32 cellular contexts compared by ENCODE assay signal in the genomic region with DNA sequence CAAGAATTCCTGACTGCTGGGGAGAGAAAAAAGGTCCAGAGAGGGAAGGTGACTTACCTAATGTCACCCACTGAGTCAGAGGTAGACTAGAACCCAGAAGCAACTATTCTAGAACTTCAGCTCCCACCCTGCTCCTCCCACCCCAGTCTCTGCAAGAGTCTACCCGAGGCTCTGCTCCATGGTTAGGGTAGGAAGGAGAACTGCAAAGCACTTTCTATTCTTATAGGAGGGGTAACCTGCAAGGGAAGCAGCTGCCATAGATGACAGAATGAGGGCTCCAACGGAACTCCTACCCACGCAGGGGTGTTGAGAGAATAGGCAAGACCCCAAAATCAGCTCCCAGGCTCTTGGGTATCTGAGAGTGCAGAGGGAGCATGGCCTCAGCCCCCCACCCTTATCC. TPM values are rescaled to one million over a fixed set of nuclear protein-coding genes. Genes with fewer than 3 reads are reported as not detected.
A peak's percentile ranks its signal among the peaks of the same experiment; 100 is the strongest.
DNase-seq lines count a peak whose midpoint lies in the region; ATAC-seq and TF ChIP-seq lines count a peak whose summit lies in the region.
"Had no signal": no experiment of that assay in that cellular context is flagged by ENCODE, and none has a peak within 500 bp of the region (broad histone marks: within the 10 kb centered on the region; RNA-seq: fewer than 3 reads in every experiment).

No MANE protein-coding gene starts in this region.

- H2AFZ ChIP-seq in OCI-LY1 (ENCODE audit: low read length) = no peak overlapping the region
- H2AFZ ChIP-seq: parathyroid adenoma had no signal

- H3K36me3 ChIP-seq in BLaER1 (no peaks in the 10 kb centered on the region), OCI-LY1 (ENCODE audit: insufficient read depth, low read length) (no peaks in the 10 kb centered on the region), mucosa of stomach (ENCODE audit: control insufficient read depth, insufficient read depth, low read length) (no peaks in the 10 kb centered on the region), gastrocnemius medialis (no peaks in the 10 kb centered on the region)

- H3K9me3 ChIP-seq in BLaER1 = no peaks in the 10 kb centered on the region
- no peaks in the 10 kb centered on the region for H3K9me3 ChIP-seq in OCI-LY1 (ENCODE audit: low read length)
- no peaks in the 10 kb centered on the region for H3K9me3 ChIP-seq in mucosa of stomach (ENCODE audit: control insufficient read depth, low read length)
- H3K9me3 ChIP-seq in gastrocnemius medialis = no peaks in the 10 kb centered on the region
- H3K9me3 ChIP-seq: heart left ventricle, mucosa of descending colon had no signal

- no peaks in the 10 kb centered on the region for H3F3A ChIP-seq in OCI-LY1 (ENCODE audit: insufficient read depth, low read length)

- peaks cover 33% of the 10 kb centered on the region for H3K79me2 ChIP-seq in OCI-LY1 (ENCODE audit: insufficient read depth, low read length)

- ATAC-seq in gastrocnemius medialis (no peak), left lobe of liver (no peak), foreskin keratinocyte (no peak), HG03565 (IDR thresholded peaks at IDR 0.05; ENCODE audit: unreplicated experiment) (no peak)
- ATAC-seq: activated CD4-positive, CD25-positive, alpha-beta regulatory T cell treated with anti-CD3 and anti-CD28 coated beads, Interleukin-2, amount 50 U/mL, for 24 hours; activated naive CD8-positive, alpha-beta T cell treated with anti-CD3 and anti-CD28 coated beads, Interleukin-2, amount 50 U/mL, for 24 hours; esophagus mucosa; heart left ventricle; mucosa of descending colon; Panc1; sciatic nerve had no signal

- DNase-seq in gastrocnemius medialis (no peak), OCI-M2 (lab: John Stamatoyannopoulos, UW; ENCODE audit: unreplicated experiment) (no peak), left lobe of liver (ENCODE audit: low spot score) (no peak), foreskin keratinocyte (no peak)
- DNase-seq: activated CD4-positive, alpha-beta T cell treated with anti-CD3 and anti-CD28 coated beads, Interleukin-2, amount 50 U/mL, for 48 hours; activated gamma-delta T cell treated with Interleukin-2 at 50 U/mL for 16 hours; activated naive CD8-positive, alpha-beta T cell treated with anti-CD3 and anti-CD28 coated beads, Interleukin-2, amount 50 U/mL, for 24 hours; activated T-cell treated with anti-CD3 and anti-CD28 coated beads, Interleukin-2, amount 50 U/mL, for 48 hours; AML-193; CD8-positive, alpha-beta memory T cell; dermis blood vessel endothelial cell; foreskin fibroblast; H7; heart left ventricle; islet precursor cell; KG1; mucosa of descending colon; NCI-H1417; NCI-H2029 treated with DMSO at 0.1 percent for 48 hours; NCI-H526; SHP77 treated with DMSO at 0.1 percent for 48 hours; stimulated activated CD4-positive, alpha-beta T cell treated with anti-CD3 and anti-CD28 coated beads, Interleukin-4, amount 100 ng/mL, for 24 hours; T-helper 2 cell had no signal

- TF ChIP-seq POLR2A in gastrocnemius medialis (IDR thresholded peaks at IDR 0.05) = no peak

- H3K4me2 ChIP-seq in BLaER1 (peak overlapping the region; percentile 30; the same call in 1 of the 2 replicates), OCI-LY1 (ENCODE audit: low read length) (peak overlapping the region; percentile 61; the same call in 1 of the 2 replicates)

- intact Hi-C loops in gastrocnemius medialis (cut with DNase I; ENCODE audit: low total_unique reads) = no loop called here

- H3K4me1 ChIP-seq in BLaER1 (peaks cover 70% of the 10 kb centered on the region), OCI-LY1 (ENCODE audit: insufficient read depth, low read length, severe bottlenecking) (peaks cover 87% of the 10 kb centered on the region), mucosa of stomach (ENCODE audit: control insufficient read depth, insufficient read depth, low read length) (peaks cover 53% of the 10 kb centered on the region), gastrocnemius medialis (peaks cover 73 to 80% of the 10 kb centered on the region in 2 donors), foreskin keratinocyte (peaks cover 10% of the 10 kb centered on the region)

- H4K20me1 ChIP-seq in BLaER1 (peaks cover 52% of the 10 kb centered on the region), OCI-LY1 (ENCODE audit: insufficient read depth, low read length) (no peaks in the 10 kb centered on the region)

- H3K27ac ChIP-seq in BLaER1 (no peak overlapping the region), OCI-LY1 (ENCODE audit: low read depth, low read length, poor library complexity, severe bottlenecking) (peak overlapping the region; percentile 96), gastrocnemius medialis (peak overlapping the region; percentile 48 to 72 (median 56)), foreskin keratinocyte (no peak overlapping the region)
- H3K27ac ChIP-seq: parathyroid adenoma had no signal

- H3K4me3 ChIP-seq in BLaER1 (no peak overlapping the region), OCI-LY1 (ENCODE audit: low read depth, low read length, poor library complexity, severe bottlenecking) (no peak overlapping the region), mucosa of stomach (ENCODE audit: low read length) (no peak overlapping the region), gastrocnemius medialis (no peak overlapping the region)
- H3K4me3 ChIP-seq: heart left ventricle, mucosa of descending colon had no signal

- TF ChIP-seq CTCF in OCI-LY1 (IDR thresholded peaks at IDR 0.05; ENCODE audit: low read length) = no peak
- no peak for TF ChIP-seq CTCF in gastrocnemius medialis (IDR thresholded peaks at IDR 0.05 in 4 of 5, conservative IDR thresholded peaks at IDR 0.05 in 1 of 5)
- TF ChIP-seq CTCF in foreskin keratinocyte (conservative IDR thresholded peaks at IDR 0.05) = no peak

- in situ Hi-C loops in gastrocnemius medialis (cut with MboI; ENCODE audit: low sequenced_read_pairs in 4 of 4) = loop anchor here in 1 of 4 donors (5.0 kb wide), 1 partner anchor 38 kb away; no protein-coding TSS in a partner anchor

- H3K9ac ChIP-seq in BLaER1 (no peak overlapping the region), OCI-LY1 (ENCODE audit: low read length) (no peak overlapping the region; the same call in 1 of the 2 replicates), mucosa of stomach (ENCODE audit: low read length) (peak overlapping the region; percentile 32)
- H3K9ac ChIP-seq: parathyroid adenoma had no signal

- no peaks in the 10 kb centered on the region for H3K9me2 ChIP-seq in OCI-LY1 (ENCODE audit: low read depth, low read length)

- H3K27me3 ChIP-seq in BLaER1 = no peaks in the 10 kb centered on the region
- H3K27me3 ChIP-seq in OCI-LY1 (ENCODE audit: insufficient read depth, low read length) = no peaks in the 10 kb centered on the region
- no peaks in the 10 kb centered on the region for H3K27me3 ChIP-seq in mucosa of stomach (ENCODE audit: control insufficient read depth, insufficient read depth, low read length)
- no peaks in the 10 kb centered on the region for H3K27me3 ChIP-seq in gastrocnemius medialis
- H3K27me3 ChIP-seq in foreskin keratinocyte = no peaks in the 10 kb centered on the region
- H3K27me3 ChIP-seq: heart left ventricle had no signal

RNA-seq across cellular contexts. Expression of gene SLC9A1, which starts 4.3 kb away (rescaled TPM):
- total RNA-seq in gastrocnemius medialis = 1 to 10 TPM; 2.5 to 4.3 (median 3.7) TPM
- 2.7 TPM for total RNA-seq in left lobe of liver
- 25.0 and 29.8 TPM in 2 replicates for total RNA-seq in foreskin keratinocyte
- polyA plus RNA-seq in foreskin keratinocyte = 40.2 and 44.5 TPM in 2 replicates

Comparison
In these comparisons a context has a peak if more than half of its experiments do, and no peak if none do; other contexts are left out.
1. H3K27ac ChIP-seq: peak in OCI-LY1 (single experiment) and gastrocnemius medialis (4 of 4); none in BLaER1 (single experiment) and foreskin keratinocyte (single experiment).